10 cellular contexts compared by ENCODE assay signal in genomic region chr6:69791065-69791471, GRCh38. TPM values are rescaled to one million over a fixed set of nuclear protein-coding genes. Genes with fewer than 3 reads are reported as not detected.
DNase-seq lines count a peak whose midpoint lies in the region; ATAC-seq, FAIRE-seq and TF ChIP-seq lines count a peak whose summit lies in the region.
"Had no signal": no experiment of that assay in that cellular context is flagged by ENCODE, and none has a peak within 500 bp of the region (broad histone marks: within the 10 kb centered on the region; RNA-seq: fewer than 3 reads in every experiment).

No MANE protein-coding gene starts in this region.

- no peak overlapping the region for H3K27ac ChIP-seq in H9 (ENCODE audit: insufficient read length, low read depth, low read length)

- H3K27me3 ChIP-seq in H9 (ENCODE audit: insufficient read depth, low read length), result no peaks in the 10 kb centered on the region
- H3K27me3 ChIP-seq in Caco-2 (replicated peaks; ENCODE audit: control insufficient read depth, insufficient read depth, low read length), result no peaks in the 10 kb centered on the region

- H3K36me3 Mint-ChIP-seq in H9 (ENCODE audit: insufficient read depth in 1 of 3, low read depth in 3 of 3), result peaks cover 0 to 9% (median 6%) of the 10 kb centered on the region in 3 experiments; a peak in 5 of 7 replicates
- H3K36me3 Mint-ChIP-seq in Caco-2 (ENCODE audit: insufficient read depth, unreplicated experiment), result peaks cover 3% of the 10 kb centered on the region

- no peak overlapping the region for H3K18ac ChIP-seq in H9 (ENCODE audit: insufficient read length, low read depth, low read length)

- TF ChIP-seq CTCF in GM12865 (IDR thresholded peaks at IDR 0.05; ENCODE audit: insufficient read depth, low read depth, low read length, missing control alignments) (no peak), H9 (conservative IDR thresholded peaks at IDR 0.05) (no peak), Caco-2 (IDR thresholded peaks at IDR 0.05; ENCODE audit: insufficient read depth in 1 of 2, low read depth in 1 of 2, low read length in 1 of 2, severe bottlenecking in 1 of 2, unreplicated experiment in 1 of 2) (no peak)

- no peaks in the 10 kb centered on the region for H3K23me2 ChIP-seq in H9 (ENCODE audit: insufficient read length, low read depth, low read length, poor library complexity, severe bottlenecking)

- H2BK15ac ChIP-seq in H9 (ENCODE audit: low read depth, low read length), result no peak overlapping the region

- DNase-seq in GM12865 (ENCODE audit: low read depth) (peak; percentile 18), H9 (no peak), NCI-H69 (lab: John Stamatoyannopoulos, UW) (peak; percentile 92), left lobe of liver (ENCODE audit: low spot score) (no peak), posterior vena cava (ENCODE audit: low spot score) (no peak), MV-4-11 (lab: John Stamatoyannopoulos, UW) (no peak), urothelium cell line (ENCODE audit: low spot score) (no peak), Caco-2 (no peak)
- DNase-seq: activated naive CD4-positive, alpha-beta T cell treated with anti-CD3 and anti-CD28 coated beads, Interleukin-2, amount 10 ng/mL, durations not matched to agents 7 days and 5 days had no signal

- H4K20me1 ChIP-seq in H9 (ENCODE audit: control insufficient read depth, insufficient read depth, insufficient read length), result no peaks in the 10 kb centered on the region

- H3K4me3 ChIP-seq in GM12865 (ENCODE audit: low read depth, low read length), result no peak overlapping the region
- no peak overlapping the region for H3K4me3 ChIP-seq in Caco-2 (ENCODE audit: low read depth, low read length)

- peak; percentile 56 for ATAC-seq in left lobe of liver

- H3T11ph ChIP-seq in H9 (ENCODE audit: low read length), result no peak overlapping the region

- CTCF ChIA-PET in Caco-2 (lab: Charles Lee), result no interaction called here

- no peak for FAIRE-seq in urothelium cell line (lab: Jason Lieb, UNC)

- H3K23ac ChIP-seq in H9 (ENCODE audit: insufficient read length, low read depth, low read length), result no peak overlapping the region

- H3K9me3 ChIP-seq in H9 (ENCODE audit: control insufficient read depth, low read depth, low read length) (no peaks in the 10 kb centered on the region), Caco-2 (no peaks in the 10 kb centered on the region)

- no TSS peak for BruUV-seq in Caco-2 (replicated peaks; lab: Mats Ljungman, UMichigan)

- H3K4ac ChIP-seq in H9 (ENCODE audit: low read depth, low read length), result no peak overlapping the region

- H3K27ac Mint-ChIP-seq in H9 (peak overlapping the region in 2 of 3 experiments; percentile 28 to 90; a peak in 5 of 7 replicates), Caco-2 (ENCODE audit: unreplicated experiment) (no peak overlapping the region)
- H3K27ac Mint-ChIP-seq: activated naive CD4-positive, alpha-beta T cell treated with anti-CD3 and anti-CD28 coated beads, Interleukin-2, amount 10 ng/mL, durations not matched to agents 7 days and 5 days; stimulated activated naive CD8-positive, alpha-beta T cell treated with anti-CD3 and anti-CD28 coated beads, Interleukin-15, Interleukin-2, amounts not matched to agents 100 ng/mL and 50 ng/mL, for 24 hours had no signal

- H3K4me3 Mint-ChIP-seq in H9 (0 out of 5 replicates have a peak overlapping the region, but pooled peaks of 1 of the 2 experiments have one; percentile 12), Caco-2 (ENCODE audit: unreplicated experiment) (no peak overlapping the region)
- H3K4me3 Mint-ChIP-seq: activated naive CD4-positive, alpha-beta T cell treated with anti-CD3 and anti-CD28 coated beads, Interleukin-2, amount 10 ng/mL, durations not matched to agents 7 days and 5 days; stimulated activated naive CD8-positive, alpha-beta T cell treated with anti-CD3 and anti-CD28 coated beads, Interleukin-15, Interleukin-2, amounts not matched to agents 100 ng/mL and 50 ng/mL, for 24 hours had no signal

- no peaks in the 10 kb centered on the region for H3K79me1 ChIP-seq in H9 (ENCODE audit: insufficient read depth, low read depth, low read length, poor library complexity, severe bottlenecking)

- no peak overlapping the region for H2BK5ac ChIP-seq in H9 (ENCODE audit: insufficient read length, low read length)

- H3K4me1 ChIP-seq in H9 (ENCODE audit: insufficient read depth, low read length) (peaks cover 4% of the 10 kb centered on the region; the same call in 1 of the 2 replicates), Caco-2 (peaks cover 5% of the 10 kb centered on the region; the same call in 1 of the 2 replicates)

- H4K8ac ChIP-seq in H9 (replicated peaks; ENCODE audit: insufficient read length, low read depth, low read length), result no peak overlapping the region

- no peak overlapping the region for H2AFZ ChIP-seq in H9 (ENCODE audit: low read length)

- no peak overlapping the region for H3K56ac ChIP-seq in H9 (ENCODE audit: insufficient read length, low read depth, low read length)

- no peaks in the 10 kb centered on the region; a peak in 1 of 5 replicates for H3K9me3 Mint-ChIP-seq in H9
- no peaks in the 10 kb centered on the region for H3K9me3 Mint-ChIP-seq in Caco-2 (ENCODE audit: unreplicated experiment)
- H3K9me3 Mint-ChIP-seq: activated naive CD4-positive, alpha-beta T cell treated with anti-CD3 and anti-CD28 coated beads, Interleukin-2, amount 10 ng/mL, durations not matched to agents 7 days and 5 days; stimulated activated naive CD8-positive, alpha-beta T cell treated with anti-CD3 and anti-CD28 coated beads, Interleukin-15, Interleukin-2, amounts not matched to agents 100 ng/mL and 50 ng/mL, for 24 hours had no signal

- H4K5ac ChIP-seq in H9 (ENCODE audit: insufficient read length, low read depth, low read length), result no peak overlapping the region

- no peak overlapping the region for H2BK12ac ChIP-seq in H9 (ENCODE audit: insufficient read length, low read depth, low read length)

- POLR2A ChIA-PET in Caco-2 (lab: Charles Lee), result no interaction called here

- no peaks in the 10 kb centered on the region; the same call in 1 of the 2 replicates for H3K79me2 ChIP-seq in H9 (ENCODE audit: insufficient read depth, low read length)

- H2BK20ac ChIP-seq in H9 (ENCODE audit: low read depth, low read length, poor library complexity, severe bottlenecking), result no peak overlapping the region

- WGBS in H9 (ENCODE audit: extremely low coverage, insufficient read length, low lambda C conversion rate), result no CpG with 5 or more reads among the region's 2 CpGs

- H3K27me3 Mint-ChIP-seq in H9 (ENCODE audit: low read depth) (no peaks in the 10 kb centered on the region), Caco-2 (ENCODE audit: insufficient read depth, unreplicated experiment) (no peaks in the 10 kb centered on the region)
- H3K27me3 Mint-ChIP-seq: activated naive CD4-positive, alpha-beta T cell treated with anti-CD3 and anti-CD28 coated beads, Interleukin-2, amount 10 ng/mL, durations not matched to agents 7 days and 5 days; stimulated activated naive CD8-positive, alpha-beta T cell treated with anti-CD3 and anti-CD28 coated beads, Interleukin-15, Interleukin-2, amounts not matched to agents 100 ng/mL and 50 ng/mL, for 24 hours had no signal

- H4K91ac ChIP-seq in H9 (ENCODE audit: insufficient read length, low read depth, low read length), result no peak overlapping the region

- no peak overlapping the region for H3K4me2 ChIP-seq in H9 (ENCODE audit: insufficient read depth, insufficient read length, low read length)

- no peak overlapping the region for H2BK120ac ChIP-seq in H9 (ENCODE audit: low read depth, low read length, poor library complexity, severe bottlenecking)

- no peak overlapping the region for H3K14ac ChIP-seq in H9 (ENCODE audit: insufficient read depth, low read length)

- no peak overlapping the region for H2AK5ac ChIP-seq in H9 (ENCODE audit: insufficient read length, low read length)

- intact Hi-C loops in posterior vena cava (cut with DNase I) (no loop called here), Caco-2 (cut with micrococcal nuclease; ENCODE audit: unreplicated experiment) (no loop called here)

- no peak overlapping the region for H3K9ac ChIP-seq in H9 (ENCODE audit: extremely low read depth, insufficient read length, low read length)

- H3K4me1 Mint-ChIP-seq in H9, result peaks cover 25 to 27% of the 10 kb centered on the region in 2 experiments
- H3K4me1 Mint-ChIP-seq in Caco-2 (ENCODE audit: low read depth, unreplicated experiment), result peaks cover 21% of the 10 kb centered on the region

- no peaks in the 10 kb centered on the region for H3K36me3 ChIP-seq in Caco-2 (ENCODE audit: control insufficient read depth, insufficient read depth, low read length)

RNA-seq across cellular contexts. Expression of gene LMBRD1, which starts 5.7 kb away (rescaled TPM):
- total RNA-seq in H9 (2021) (16.9 and 17.0 TPM in 2 replicates), left lobe of liver (34.0 TPM), posterior vena cava (10 to 100 TPM; 42.9 to 46.8 TPM), Caco-2 (2022) (25.0 and 27.5 TPM in 2 replicates)

Comparison
In these comparisons a context has a peak if more than half of its experiments do, and no peak if none do; other contexts are left out.
1. DNase-seq: peak in GM12865 (single experiment) and NCI-H69 (single experiment); none in H9 (single experiment), left lobe of liver (single experiment), posterior vena cava (single experiment), MV-4-11 (single experiment), urothelium cell line (single experiment) and Caco-2 (0 of 2).